Comparison of ENCODE assay signal across 10 cellular contexts in genomic region chr11:14972581-14973490, GRCh38. TPM values are rescaled to one million over a fixed set of nuclear protein-coding genes. Genes with fewer than 3 reads are reported as not detected.
DNase-seq lines count a peak whose midpoint lies in the region; ATAC-seq and TF ChIP-seq lines count a peak whose summit lies in the region.
"Had no signal": no experiment of that assay in that cellular context is flagged by ENCODE, and none has a peak within 500 bp of the region (broad histone marks: within the 10 kb centered on the region; RNA-seq: fewer than 3 reads in every experiment).

No MANE protein-coding gene starts in this region.

- H3K36me3 Mint-ChIP-seq in CD4-positive, alpha-beta T cell (ENCODE audit: low read depth): no peaks in the 10 kb centered on the region
- peaks cover 3% of the 10 kb centered on the region for H3K36me3 Mint-ChIP-seq in T-helper 17 cell (ENCODE audit: low read depth)

- peaks cover 95% of the 10 kb centered on the region for H3K27me3 Mint-ChIP-seq in CD4-positive, alpha-beta T cell
- peaks cover 78% of the 10 kb centered on the region for H3K27me3 Mint-ChIP-seq in T-helper 17 cell

- DNase-seq in CD4-positive, alpha-beta T cell: no peak
- DNase-seq in T-helper 17 cell (no peak), left kidney (ENCODE audit: low read depth, low spot score) (peak; percentile 86), NOMO-1 (lab: John Stamatoyannopoulos, UW; ENCODE audit: unreplicated experiment in 2 of 2) (no peak), AML-193 (lab: John Stamatoyannopoulos, UW) (no peak), posterior cingulate gyrus (no peak)

- H3K4me3 Mint-ChIP-seq in CD4-positive, alpha-beta T cell: peak overlapping the region; percentile 85
- peak overlapping the region; percentile 86 for H3K4me3 Mint-ChIP-seq in T-helper 17 cell

- TF ChIP-seq CTCF in CD4-positive, alpha-beta T cell (IDR thresholded peaks at IDR 0.05): no peak

- POLR2A ChIA-PET in CD4-positive, alpha-beta T cell (lab: Charles Lee): no interaction called here

- no peak for ATAC-seq in CD4-positive, alpha-beta T cell (ENCODE audit: poor library complexity)
- ATAC-seq in GM21717 (IDR thresholded peaks at IDR 0.05; ENCODE audit: unreplicated experiment) (peak; percentile 2), T-helper 17 cell (peak; percentile 7)
- no peak for ATAC-seq in activated CD4-positive, CD25-positive, alpha-beta regulatory T cell treated with anti-CD3 and anti-CD28 coated beads, Interleukin-2, amount 50 U/mL, for 24 hours

- no peaks in the 10 kb centered on the region for H3K9me3 Mint-ChIP-seq in CD4-positive, alpha-beta T cell

- CTCF ChIA-PET in CD4-positive, alpha-beta T cell (lab: Charles Lee): no interaction called here

- H3K27me3 ChIP-seq in CD4-positive, alpha-beta T cell (ENCODE audit: control insufficient read depth, insufficient read depth, low read length): peaks cover 60% of the 10 kb centered on the region

- H3K27ac Mint-ChIP-seq in CD4-positive, alpha-beta T cell: no peak overlapping the region
- no peak overlapping the region for H3K27ac Mint-ChIP-seq in T-helper 17 cell

- H3K27ac ChIP-seq in CD4-positive, alpha-beta T cell (ENCODE audit: low read depth, low read length): no peak overlapping the region

- intact Hi-C loops in CD4-positive, alpha-beta T cell (cut with DNase I, micrococcal nuclease): loop anchor here in 1 of 2 experiments (5.0 kb wide), 1 partner anchor 99 kb away; the partner anchor contains the start of gene CALCB
- intact Hi-C loops in posterior cingulate gyrus (cut with DNase I): no loop called here

- peaks cover 35% of the 10 kb centered on the region for H3K4me1 Mint-ChIP-seq in CD4-positive, alpha-beta T cell (ENCODE audit: low read depth)
- peaks cover 30% of the 10 kb centered on the region for H3K4me1 Mint-ChIP-seq in T-helper 17 cell

- no peaks in the 10 kb centered on the region for H3K9me3 ChIP-seq in CD4-positive, alpha-beta T cell (ENCODE audit: control insufficient read depth, low read length)
- H3K9me3 ChIP-seq in T-helper 17 cell (ENCODE audit: control insufficient read depth, low read length, poor library complexity, severe bottlenecking): no peaks in the 10 kb centered on the region

RNA-seq across cellular contexts. Expression of gene CALCA, which starts 0.7 kb away (rescaled TPM):
- not detected for total RNA-seq in CD4-positive, alpha-beta T cell
- total RNA-seq in T-helper 17 cell: not detected
- total RNA-seq: Daoy; T-helper 1 cell treated with Interleukin-12 subunit alpha and Interleukin-12 subunit beta and Interleukin-4 antibody, amounts not matched to agents 30 ng/mL and 1 ng/mL, for 36 hours had no signal

Comparison
In these comparisons a context has a peak if more than half of its experiments do, and no peak if none do; other contexts are left out.
1. ATAC-seq: peak in GM21717 (single experiment) and T-helper 17 cell (single experiment); none in CD4-positive, alpha-beta T cell (single experiment) and activated CD4-positive, CD25-positive, alpha-beta regulatory T cell treated with anti-CD3 and anti-CD28 coated beads, Interleukin-2, amount 50 U/mL, for 24 hours (0 of 2).